ENCODE assay signal across 11 cellular contexts in genomic region chr1:91651671-91652071, GRCh38.
A peak's percentile ranks its signal among the peaks of the same experiment; 100 is the strongest.
DNase-seq lines count a peak whose midpoint lies in the region; ATAC-seq, FAIRE-seq and TF ChIP-seq lines count a peak whose summit lies in the region.
"Had no signal": no experiment of that assay in that cellular context is flagged by ENCODE, and none has a peak within 500 bp of the region (broad histone marks: within the 10 kb centered on the region; RNA-seq: fewer than 3 reads in every experiment).

No MANE protein-coding gene starts in this region.

- H3K9me3 ChIP-seq in GM23248 (ENCODE audit: low read depth) (no peaks in the 10 kb centered on the region), astrocyte (ENCODE audit: insufficient read depth, low read depth, low read length) (no peaks in the 10 kb centered on the region), right atrium auricular region (no peaks in the 10 kb centered on the region)
- H3K9me3 ChIP-seq: Caco-2 had no signal

- 0 out of 2 replicates have a peak, but pooled peaks cover 5% of the 10 kb centered on the region for H3K9me2 ChIP-seq in GM23248 (ENCODE audit: insufficient read depth)

- peaks cover 18% of the 10 kb centered on the region for H3K4me1 ChIP-seq in GM23248 (ENCODE audit: insufficient read depth)
- H3K4me1 ChIP-seq in astrocyte (ENCODE audit: insufficient read depth, low read length): peaks cover 13% of the 10 kb centered on the region
- peaks cover 0 to 15% of the 10 kb centered on the region in 2 donors for H3K4me1 ChIP-seq in right atrium auricular region
- H3K4me1 ChIP-seq: Caco-2 had no signal

- peak overlapping the region; percentile 93 for H3K27ac ChIP-seq in GM23248
- H3K27ac ChIP-seq in astrocyte (ENCODE audit: low read depth, low read length): peak overlapping the region; percentile 82
- peak overlapping the region; percentile 78 to 79 for H3K27ac ChIP-seq in right atrium auricular region

- no peaks in the 10 kb centered on the region for H3K36me3 Mint-ChIP-seq in astrocyte (ENCODE audit: low read depth, unreplicated experiment)

- peak overlapping the region; percentile 63 for H3K9ac ChIP-seq in GM23248
- H3K9ac ChIP-seq in astrocyte (ENCODE audit: low read length): peak overlapping the region; percentile 39

- H3K9me3 Mint-ChIP-seq in astrocyte (ENCODE audit: unreplicated experiment): peaks cover 12% of the 10 kb centered on the region
- H3K9me3 Mint-ChIP-seq: effector memory CD8-positive, alpha-beta T cell had no signal

- peaks cover 18% of the 10 kb centered on the region for H3K4me1 Mint-ChIP-seq in astrocyte (ENCODE audit: low read depth, unreplicated experiment)

- H3K4me2 ChIP-seq in GM23248 (ENCODE audit: unreplicated experiment) (no peak overlapping the region), astrocyte (ENCODE audit: low read length) (peak overlapping the region; percentile 27)

- H3K27me3 ChIP-seq in GM23248 (replicated peaks; ENCODE audit: insufficient read depth) (no peaks in the 10 kb centered on the region), astrocyte (ENCODE audit: insufficient read depth, low read length) (no peaks in the 10 kb centered on the region), right atrium auricular region (no peaks in the 10 kb centered on the region)

- H3F3A ChIP-seq in GM23248 (ENCODE audit: insufficient read depth): peaks cover 11% of the 10 kb centered on the region

- no peak for TF ChIP-seq CTCF in astrocyte (IDR thresholded peaks at IDR 0.05; ENCODE audit: insufficient read depth, low read depth, low read length)
- TF ChIP-seq CTCF in right atrium auricular region (IDR thresholded peaks at IDR 0.05): no peak

- WGBS in GM23248 (ENCODE audit: low coverage in 1 of 2, low lambda C conversion rate in 2 of 2, missing lambda C conversion rate in 2 of 2), 2 experiments: 25 to 36% methylated on average over 5 of the region's 5 CpGs

- H3K79me2 ChIP-seq in GM23248 (ENCODE audit: insufficient read depth) (no peaks in the 10 kb centered on the region), astrocyte (ENCODE audit: insufficient read depth, low read length) (no peaks in the 10 kb centered on the region)

- FAIRE-seq in astrocyte (lab: Jason Lieb, UNC): no peak

- H2AFZ ChIP-seq in GM23248 (0 out of 2 replicates have a peak overlapping the region, but pooled peaks have one; percentile 1), astrocyte (ENCODE audit: low read depth, low read length) (no peak overlapping the region)

- no peak overlapping the region for H3K4me3 Mint-ChIP-seq in astrocyte (ENCODE audit: unreplicated experiment)
- H3K4me3 Mint-ChIP-seq: effector memory CD8-positive, alpha-beta T cell had no signal

- H3K27ac Mint-ChIP-seq in astrocyte (ENCODE audit: unreplicated experiment): no peak overlapping the region

- peaks cover 9% of the 10 kb centered on the region for H3K27me3 Mint-ChIP-seq in astrocyte (ENCODE audit: low read depth, unreplicated experiment)
- H3K27me3 Mint-ChIP-seq: effector memory CD8-positive, alpha-beta T cell had no signal

- in situ Hi-C loops in GM23248 (cut with MboI): no loop called here

- no peaks in the 10 kb centered on the region for H3K36me3 ChIP-seq in GM23248 (ENCODE audit: low read depth)
- no peaks in the 10 kb centered on the region for H3K36me3 ChIP-seq in astrocyte (ENCODE audit: insufficient read depth, low read length)
- H3K36me3 ChIP-seq in right atrium auricular region: no peaks in the 10 kb centered on the region

- H3K4me3 ChIP-seq in GM23248: no peak overlapping the region
- H3K4me3 ChIP-seq in astrocyte (ENCODE audit: insufficient read depth, low read depth, low read length): no peak overlapping the region
- no peak overlapping the region for H3K4me3 ChIP-seq in right atrium auricular region
- no peak overlapping the region for H3K4me3 ChIP-seq in skeletal muscle cell (ENCODE audit: low read depth, low read length)

- no peaks in the 10 kb centered on the region for H4K20me1 ChIP-seq in GM23248 (ENCODE audit: insufficient read depth)
- H4K20me1 ChIP-seq in astrocyte (ENCODE audit: insufficient read depth, low read length): no peaks in the 10 kb centered on the region

- ATAC-seq in HG03159 (IDR thresholded peaks at IDR 0.05; ENCODE audit: unreplicated experiment) (no peak), GM19455 (IDR thresholded peaks at IDR 0.05; ENCODE audit: unreplicated experiment) (no peak)
- ATAC-seq: effector memory CD8-positive, alpha-beta T cell had no signal

- DNase-seq in GM23248 (peak; percentile 28), astrocyte (ENCODE audit: low read depth) (peak; percentile 41), right atrium auricular region (ENCODE audit: low spot score) (peak; percentile 72), skeletal muscle cell (ENCODE audit: low read depth) (peak; percentile 84), NOMO-1 treated with dmso at 0.1 percent for 144 hours (lab: John Stamatoyannopoulos, UW; ENCODE audit: unreplicated experiment) (no peak), NAMALWA (ENCODE audit: low spot score) (no peak)
- DNase-seq: Caco-2; effector memory CD8-positive, alpha-beta T cell; SHP77 had no signal

Comparison
In these comparisons a context has a peak if more than half of its experiments do, and no peak if none do; other contexts are left out.
1. DNase-seq: peak in GM23248 (single experiment), astrocyte (single experiment), right atrium auricular region (single experiment) and skeletal muscle cell (single experiment); none in NOMO-1 treated with dmso at 0.1 percent for 144 hours (single experiment) and NAMALWA (single experiment).
2. Peak in every context shown above with its lines, with median percentiles within 50 percentile points of each other: H3K27ac ChIP-seq.